16 cellular contexts compared by ENCODE assay signal in the genomic region with DNA sequence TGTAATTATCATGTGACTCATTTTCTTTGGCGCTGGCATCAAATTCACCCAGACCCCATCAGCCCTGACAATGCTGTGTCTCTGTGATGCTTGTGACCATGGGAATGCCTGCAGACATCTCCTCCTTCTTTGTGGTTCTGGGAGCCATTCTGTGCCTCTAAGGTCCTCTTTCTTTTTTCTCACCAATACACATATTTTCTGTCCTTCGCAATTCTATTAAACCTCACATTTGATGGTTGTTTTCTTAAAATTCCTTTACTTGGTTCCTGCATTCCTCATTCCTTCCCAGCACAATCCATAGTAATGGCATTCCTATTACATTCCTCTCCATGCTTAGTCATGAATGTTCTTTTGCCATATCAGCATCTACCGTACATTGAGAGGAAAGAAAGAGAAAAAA.
"Had no signal": no experiment of that assay in that cellular context is flagged by ENCODE, and none has a peak within 500 bp of the region (broad histone marks: within the 10 kb centered on the region; RNA-seq: fewer than 3 reads in every experiment).

No MANE protein-coding gene starts in this region.

- DNase-seq: activated CD4-positive, alpha-beta T cell treated with anti-CD3 and anti-CD28 coated beads, Interleukin-2, amount 10 ng/mL, durations not matched to agents 7 days and 5 days; activated CD4-positive, CD25-positive, alpha-beta regulatory T cell; activated CD8-positive, alpha-beta T cell treated with anti-CD3 and anti-CD28 coated beads, Interleukin-2, amount 10 ng/mL, durations not matched to agents 7 days and 5 days; activated naive CD4-positive, alpha-beta T cell treated with Interleukin-2 at 50 U/mL for 16 hours; activated naive CD8-positive, alpha-beta T cell treated with anti-CD3 and anti-CD28 coated beads, Interleukin-2, amount 10 ng/mL, durations not matched to agents 7 days and 5 days; activated T-cell treated with anti-CD3 and anti-CD28 coated beads, Interleukin-2, amount 50 U/mL, for 24 hours; cortex of kidney; left colon; lower lobe of right lung; stimulated activated naive B cell treated with anti-CD40 and anti-IgM and Interleukin-4, amounts not matched to agents 10 μg/mL and 1 μg/mL and 100 μg/mL, for 72 hours; upper lobe of left lung had no signal

- H3K9me3 Mint-ChIP-seq: activated CD4-positive, alpha-beta T cell treated with anti-CD3 and anti-CD28 coated beads, Interleukin-2, amount 10 ng/mL, durations not matched to agents 7 days and 5 days; activated naive CD8-positive, alpha-beta T cell treated with anti-CD3 and anti-CD28 coated beads, Interleukin-2, amount 10 ng/mL, durations not matched to agents 7 days and 5 days; activated T-helper 2 cell treated with anti-CD3 and anti-CD28 coated beads, Interferon-gamma antibody, Interleukin-2, Interleukin-4, amounts not matched to agents 10 μg/mL and 5 μg/mL and 100 μg/mL, durations not matched to agents 14 hours and 24 hours and 36 hours had no signal

- H3K36me3 Mint-ChIP-seq: activated naive CD8-positive, alpha-beta T cell treated with anti-CD3 and anti-CD28 coated beads, Interleukin-2, amount 10 ng/mL, durations not matched to agents 7 days and 5 days; mesothelial cell of epicardium; stimulated activated naive B cell treated with anti-CD40 and anti-IgM and Interleukin-4, amounts not matched to agents 10 μg/mL and 1 μg/mL and 100 μg/mL, for 72 hours had no signal

- H3K4me3 Mint-ChIP-seq: activated CD4-positive, alpha-beta T cell treated with anti-CD3 and anti-CD28 coated beads, Interleukin-2, amount 10 ng/mL, durations not matched to agents 7 days and 5 days; activated CD8-positive, alpha-beta T cell treated with anti-CD3 and anti-CD28 coated beads, Interleukin-2, amount 10 ng/mL, durations not matched to agents 7 days and 5 days; activated naive CD8-positive, alpha-beta T cell treated with anti-CD3 and anti-CD28 coated beads, Interleukin-2, amount 10 ng/mL, durations not matched to agents 7 days and 5 days; activated T-cell treated with anti-CD3 and anti-CD28 coated beads, Interleukin-2, amount 50 U/mL, for 24 hours; mesothelial cell of epicardium; nephron; stimulated activated naive B cell treated with anti-CD40 and anti-IgM and Interleukin-4, amounts not matched to agents 10 μg/mL and 1 μg/mL and 100 μg/mL, for 72 hours had no signal

- H3K27me3 ChIP-seq: upper lobe of left lung had no signal

- H3K36me3 ChIP-seq: lower lobe of right lung, thoracic aorta, upper lobe of left lung had no signal

- H3K4me1 Mint-ChIP-seq: activated CD4-positive, alpha-beta T cell treated with anti-CD3 and anti-CD28 coated beads, Interleukin-2, amount 10 ng/mL, durations not matched to agents 7 days and 5 days; activated naive CD8-positive, alpha-beta T cell treated with anti-CD3 and anti-CD28 coated beads, Interleukin-2, amount 10 ng/mL, durations not matched to agents 7 days and 5 days; mesothelial cell of epicardium; nephron; stimulated activated naive B cell treated with anti-CD40 and anti-IgM and Interleukin-4, amounts not matched to agents 10 μg/mL and 1 μg/mL and 100 μg/mL, for 72 hours had no signal

- H3K4me3 ChIP-seq: lower lobe of right lung, thoracic aorta, upper lobe of left lung had no signal

- H3K4me1 ChIP-seq: lower lobe of right lung, parathyroid adenoma, upper lobe of left lung had no signal

- H3K27me3 Mint-ChIP-seq: activated CD4-positive, alpha-beta T cell treated with anti-CD3 and anti-CD28 coated beads, Interleukin-2, amount 10 ng/mL, durations not matched to agents 7 days and 5 days; activated naive CD8-positive, alpha-beta T cell treated with anti-CD3 and anti-CD28 coated beads, Interleukin-2, amount 10 ng/mL, durations not matched to agents 7 days and 5 days; activated T-cell treated with anti-CD3 and anti-CD28 coated beads, Interleukin-2, amount 50 U/mL, for 24 hours; stimulated activated naive B cell treated with anti-CD40 and anti-IgM and Interleukin-4, amounts not matched to agents 10 μg/mL and 1 μg/mL and 100 μg/mL, for 72 hours had no signal

- H3K27ac Mint-ChIP-seq: activated CD4-positive, alpha-beta T cell treated with anti-CD3 and anti-CD28 coated beads, Interleukin-2, amount 10 ng/mL, durations not matched to agents 7 days and 5 days; activated CD8-positive, alpha-beta T cell treated with anti-CD3 and anti-CD28 coated beads, Interleukin-2, amount 10 ng/mL, durations not matched to agents 7 days and 5 days; activated naive CD8-positive, alpha-beta T cell treated with anti-CD3 and anti-CD28 coated beads, Interleukin-2, amount 10 ng/mL, durations not matched to agents 7 days and 5 days; activated T-cell treated with anti-CD3 and anti-CD28 coated beads, Interleukin-2, amount 50 U/mL, for 24 hours; activated T-helper 2 cell treated with anti-CD3 and anti-CD28 coated beads, Interferon-gamma antibody, Interleukin-2, Interleukin-4, amounts not matched to agents 10 μg/mL and 5 μg/mL and 100 μg/mL, durations not matched to agents 14 hours and 24 hours and 36 hours; mesothelial cell of epicardium; nephron; stimulated activated naive B cell treated with anti-CD40 and anti-IgM and Interleukin-4, amounts not matched to agents 10 μg/mL and 1 μg/mL and 100 μg/mL, for 72 hours had no signal

- H3K27ac ChIP-seq: lower lobe of right lung, parathyroid adenoma, thoracic aorta, upper lobe of left lung had no signal

- H3K9me3 ChIP-seq: lower lobe of right lung, thoracic aorta, upper lobe of left lung had no signal
